In the genomic region with DNA sequence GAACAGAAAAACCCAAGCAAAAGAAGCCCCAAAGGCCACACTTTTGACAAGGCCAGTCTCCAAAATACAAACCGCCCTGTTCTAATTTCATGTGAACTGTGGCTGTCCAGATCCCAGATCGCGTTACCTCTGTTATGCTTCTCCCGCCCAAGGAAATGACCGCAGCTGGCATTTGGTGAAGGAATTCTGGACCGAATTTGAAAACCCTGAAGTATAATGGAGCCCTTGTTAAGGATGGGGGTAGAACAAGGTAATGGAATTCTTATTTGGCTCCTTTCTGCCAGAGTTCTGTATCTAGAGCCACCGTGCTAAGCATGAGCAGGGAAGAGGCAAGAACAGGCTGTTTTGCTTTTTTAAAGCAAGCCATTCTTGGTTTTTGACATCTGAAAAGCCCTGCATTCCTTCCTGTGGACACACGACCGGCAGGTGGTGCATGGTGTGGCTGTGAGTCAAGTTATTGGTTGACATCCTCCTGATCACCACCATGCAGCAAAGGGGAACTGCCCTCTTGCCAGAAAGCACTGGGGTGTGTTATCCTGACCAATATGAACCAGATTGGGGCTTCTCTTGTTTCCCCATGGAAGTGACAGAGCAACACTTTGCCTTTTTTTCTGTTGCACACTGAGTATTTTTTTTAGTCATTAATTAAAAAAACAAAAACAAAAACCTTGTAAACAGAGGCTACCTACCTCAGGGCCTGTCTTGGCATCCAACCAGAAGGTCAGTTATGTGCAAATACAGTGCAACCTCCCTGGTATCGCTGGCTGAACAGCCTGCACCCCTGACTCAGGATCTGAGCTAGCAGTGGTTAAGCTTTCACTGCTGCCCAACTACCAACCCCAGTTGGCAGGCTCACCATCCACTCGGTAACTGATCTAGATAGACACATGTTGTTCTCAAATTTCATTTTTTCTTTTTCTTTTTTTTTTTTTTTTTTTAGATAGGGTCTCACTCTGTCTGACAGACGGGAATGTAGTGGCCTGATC, we compare ENCODE assay signal across 8 cellular contexts. TPM values are rescaled to one million over a fixed set of nuclear protein-coding genes. Genes with fewer than 3 reads are reported as not detected.
DNase-seq lines count a peak whose midpoint lies in the region; FAIRE-seq and TF ChIP-seq lines count a peak whose summit lies in the region.

No MANE protein-coding gene starts in this region.

- H3K4me3 Mint-ChIP-seq in astrocyte (ENCODE audit: unreplicated experiment), result no peak overlapping the region

- H3K9ac ChIP-seq in HUES48 (ENCODE audit: low read depth, low read length), result no peak overlapping the region
- H3K9ac ChIP-seq in astrocyte (ENCODE audit: low read length), result no peak overlapping the region

- no peaks in the 10 kb centered on the region for H3K79me2 ChIP-seq in astrocyte (ENCODE audit: insufficient read depth, low read length)
- no peaks in the 10 kb centered on the region for H3K79me2 ChIP-seq in osteoblast (ENCODE audit: insufficient read depth, low read length)

- H3K4me2 ChIP-seq in astrocyte (ENCODE audit: low read length), result peak overlapping the region; percentile 35
- H3K4me2 ChIP-seq in osteoblast (ENCODE audit: insufficient read depth, low read length), result peak overlapping the region; percentile 55

- H3K27ac Mint-ChIP-seq in astrocyte (ENCODE audit: unreplicated experiment), result no peak overlapping the region

- H3K27me3 Mint-ChIP-seq in astrocyte (ENCODE audit: low read depth, unreplicated experiment), result no peaks in the 10 kb centered on the region

- H4K20me1 ChIP-seq in astrocyte (ENCODE audit: insufficient read depth, low read length) (no peaks in the 10 kb centered on the region), osteoblast (ENCODE audit: insufficient read depth, low read length) (no peaks in the 10 kb centered on the region)

- DNase-seq in GM12865 (ENCODE audit: low read depth) (peak; percentile 52), astrocyte (ENCODE audit: low read depth) (peak; percentile 4), osteoblast (ENCODE audit: insufficient read length, low spot score, missing footprints) (no peak), T1000 (lab: John Stamatoyannopoulos, UW) (no peak), NCI-H1436 (lab: John Stamatoyannopoulos, UW) (no peak), GOT3 (lab: John Stamatoyannopoulos, UW) (no peak)
- no peak for DNase-seq in activated CD4-positive, alpha-beta T cell treated with anti-CD3 and anti-CD28 coated beads for 48 hours

- FAIRE-seq in astrocyte (lab: Jason Lieb, UNC), result no peak

- no peaks in the 10 kb centered on the region for H3K9me3 Mint-ChIP-seq in astrocyte (ENCODE audit: unreplicated experiment)

- H3K36me3 ChIP-seq in HUES48 (ENCODE audit: control insufficient read depth, insufficient read depth, low read length) (no peaks in the 10 kb centered on the region), astrocyte (ENCODE audit: insufficient read depth, low read length) (no peaks in the 10 kb centered on the region), osteoblast (ENCODE audit: insufficient read depth, low read length) (no peaks in the 10 kb centered on the region)

- no peaks in the 10 kb centered on the region for H3K36me3 Mint-ChIP-seq in astrocyte (ENCODE audit: low read depth, unreplicated experiment)

- H3K9me3 ChIP-seq in HUES48 (ENCODE audit: control insufficient read depth, insufficient read depth, low read length) (no peaks in the 10 kb centered on the region), astrocyte (ENCODE audit: insufficient read depth, low read depth, low read length) (no peaks in the 10 kb centered on the region), osteoblast (ENCODE audit: low read depth, low read length) (no peaks in the 10 kb centered on the region)

- H3K4me1 ChIP-seq in HUES48 (ENCODE audit: control insufficient read depth, insufficient read depth, low read length) (peaks cover 10% of the 10 kb centered on the region), astrocyte (ENCODE audit: insufficient read depth, low read length) (no peaks in the 10 kb centered on the region), osteoblast (ENCODE audit: insufficient read depth, low read length) (no peaks in the 10 kb centered on the region)

- H3K4me3 ChIP-seq in GM12865 (ENCODE audit: low read depth, low read length) (no peak overlapping the region), HUES48 (ENCODE audit: low read depth, low read length) (no peak overlapping the region), astrocyte (ENCODE audit: insufficient read depth, low read depth, low read length) (no peak overlapping the region), osteoblast (ENCODE audit: insufficient read depth, low read length) (peak overlapping the region; percentile 45)

- peak; percentile 20 for TF ChIP-seq CTCF in GM12865 (IDR thresholded peaks at IDR 0.05; ENCODE audit: insufficient read depth, low read depth, low read length, missing control alignments)
- TF ChIP-seq CTCF in astrocyte (IDR thresholded peaks at IDR 0.05; ENCODE audit: insufficient read depth, low read depth, low read length), result peak; percentile 7
- TF ChIP-seq CTCF in osteoblast (IDR thresholded peaks at IDR 0.05; ENCODE audit: extremely low read depth, low read depth, low read length), result no peak

- H2AFZ ChIP-seq in astrocyte (ENCODE audit: low read depth, low read length), result peak overlapping the region; percentile 31
- H2AFZ ChIP-seq in osteoblast (ENCODE audit: low read length), result peak overlapping the region; percentile 45

- H3K27ac ChIP-seq in HUES48 (ENCODE audit: low read depth, low read length), result peak overlapping the region; percentile 15
- H3K27ac ChIP-seq in astrocyte (ENCODE audit: low read depth, low read length), result no peak overlapping the region
- H3K27ac ChIP-seq in osteoblast (ENCODE audit: low read depth, low read length), result no peak overlapping the region

- no peaks in the 10 kb centered on the region for H3K4me1 Mint-ChIP-seq in astrocyte (ENCODE audit: low read depth, unreplicated experiment)

- H3K27me3 ChIP-seq in HUES48 (ENCODE audit: control insufficient read depth, insufficient read depth, low read length) (no peaks in the 10 kb centered on the region), astrocyte (ENCODE audit: insufficient read depth, low read length) (no peaks in the 10 kb centered on the region), osteoblast (ENCODE audit: insufficient read depth, low read length) (no peaks in the 10 kb centered on the region)

RNA-seq across cellular contexts. Expression of a gene that starts 14.2 kb away (rescaled TPM):
- total RNA-seq in astrocyte (not detected in 2 replicates), osteoblast (not detected in 2 replicates)

RNA-seq across cellular contexts. Expression of a gene that starts 58.6 kb away (rescaled TPM):
- total RNA-seq in astrocyte, result 1.5 and 1.9 TPM in 2 replicates
- 1.4 and 2.4 TPM in 2 replicates for total RNA-seq in osteoblast

Comparison
In these comparisons a context has a peak if more than half of its experiments do, and no peak if none do; other contexts are left out.
1. DNase-seq: peak in GM12865 (single experiment) and astrocyte (single experiment); none in osteoblast (single experiment), T1000 (single experiment), NCI-H1436 (single experiment), activated CD4-positive, alpha-beta T cell treated with anti-CD3 and anti-CD28 coated beads for 48 hours (single experiment) and GOT3 (single experiment).